Comparison of ENCODE assay signal across 1 cellular context in genomic region chr4:169226565-169226964, GRCh38.
TF ChIP-seq lines count a peak whose summit lies in the region.

No MANE protein-coding gene starts in this region.

TF ChIP-seq in WTC11, 78 proteins besides CTCF, POLR2A, EP300 and RAD21:
- TF ChIP-seq ZBTB43 (CRISPR knock-in tag; IDR thresholded peaks at IDR 0.05) (no peak), ZNF219 (CRISPR knock-in tag; IDR thresholded peaks at IDR 0.05; ENCODE audit: borderline replicate concordance) (no peak), TP53 (CRISPR knock-in tag; IDR thresholded peaks at IDR 0.05) (no peak), SOX15 (CRISPR knock-in tag; IDR thresholded peaks at IDR 0.05) (no peak)
- TF ChIP-seq, protein P1, sequence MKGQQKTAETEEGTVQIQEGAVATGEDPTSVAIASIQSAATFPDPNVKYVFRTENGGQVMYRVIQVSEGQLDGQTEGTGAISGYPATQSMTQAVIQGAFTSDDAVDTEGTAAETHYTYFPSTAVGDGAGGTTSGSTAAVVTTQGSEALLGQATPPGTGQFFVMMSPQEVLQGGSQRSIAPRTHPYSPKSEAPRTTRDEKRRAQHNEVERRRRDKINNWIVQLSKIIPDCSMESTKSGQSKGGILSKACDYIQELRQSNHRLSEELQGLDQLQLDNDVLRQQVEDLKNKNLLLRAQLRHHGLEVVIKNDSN (CRISPR knock-in tag; IDR thresholded peaks at IDR 0.05), result no peak
